In genomic region chr20:56431451-56431850, GRCh38 we compare ENCODE assay signal across 1 cellular context.
TF ChIP-seq lines count a peak whose summit lies in the region.

No MANE protein-coding gene starts in this region.

TF ChIP-seq in IMR-90, 13 proteins besides CTCF, POLR2A, EP300 and RAD21:
- TF ChIP-seq CHD1 (IDR thresholded peaks at IDR 0.05; ENCODE audit: low read depth, low read length): no peak
- no peak for TF ChIP-seq RFX5 (IDR thresholded peaks at IDR 0.05; ENCODE audit: low read depth, low read length)
- no peak for TF ChIP-seq MAFK (IDR thresholded peaks at IDR 0.05; ENCODE audit: low read depth, low read length)
- no peak for TF ChIP-seq MXI1 (IDR thresholded peaks at IDR 0.05; ENCODE audit: borderline replicate concordance, low read depth, low read length)
- TF ChIP-seq RCOR1 (IDR thresholded peaks at IDR 0.05; ENCODE audit: insufficient replicate concordance, low read length): no peak
